16 cellular contexts compared by ENCODE assay signal in the genomic region with DNA sequence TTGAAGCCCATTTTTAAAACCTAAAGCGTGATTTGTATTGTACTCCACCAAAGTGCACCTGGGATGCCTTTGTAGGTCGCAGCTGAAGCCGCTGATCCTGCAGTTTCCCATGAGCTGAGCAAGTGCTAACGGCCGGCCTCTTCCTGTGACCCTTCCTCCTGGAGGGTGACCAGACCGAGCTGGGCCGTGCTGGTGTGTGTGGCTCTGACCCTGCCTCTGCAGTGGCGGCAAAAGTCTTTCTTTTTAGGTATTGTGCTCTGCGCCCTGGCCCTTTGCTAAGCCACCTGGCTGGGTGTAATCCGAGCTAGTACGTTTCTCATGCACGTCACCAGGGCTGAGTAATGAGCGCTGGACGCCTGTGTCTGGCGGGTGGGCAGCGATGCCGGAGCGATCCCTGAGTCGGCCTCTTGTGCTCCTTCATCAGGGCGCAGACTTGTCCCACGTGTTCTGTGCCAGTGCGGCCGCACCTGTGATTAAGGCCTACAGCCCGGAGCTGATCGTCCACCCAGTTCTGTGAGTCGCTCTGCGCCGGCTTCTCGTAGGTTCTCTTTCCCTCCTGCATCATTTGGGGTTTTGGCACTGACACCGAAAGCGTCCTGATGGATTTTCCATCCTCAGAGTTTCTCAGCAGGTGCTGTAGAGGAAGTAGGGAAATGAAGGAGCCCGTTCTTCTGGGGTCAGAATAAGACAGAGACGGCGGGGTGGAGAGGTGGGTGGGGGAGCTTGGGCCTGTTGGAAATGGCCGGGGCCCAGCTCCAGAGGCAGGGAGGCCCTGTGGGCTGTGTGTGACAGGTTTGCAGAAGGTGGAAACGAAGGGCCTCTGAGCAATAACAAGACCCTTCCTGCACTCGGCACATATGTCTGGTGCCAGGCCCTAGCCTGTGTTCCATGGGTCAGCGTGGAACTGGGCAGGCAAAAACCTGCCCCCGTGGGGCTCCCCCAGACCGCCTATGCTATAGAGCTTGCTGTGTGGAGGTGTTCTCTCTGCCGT. TPM values are rescaled to one million over a fixed set of nuclear protein-coding genes. Genes with fewer than 3 reads are reported as not detected.
DNase-seq lines count a peak whose midpoint lies in the region; ATAC-seq and TF ChIP-seq lines count a peak whose summit lies in the region.
"Had no signal": no experiment of that assay in that cellular context is flagged by ENCODE, and none has a peak within 500 bp of the region (broad histone marks: within the 10 kb centered on the region; RNA-seq: fewer than 3 reads in every experiment).

No MANE protein-coding gene starts in this region.

- H3K9me3 Mint-ChIP-seq in brain (no peaks in the 10 kb centered on the region), nephron (no peaks in the 10 kb centered on the region)
- H3K9me3 Mint-ChIP-seq: activated B cell treated with CpG ODN at 0.5 μM for 24 hours; activated naive CD4-positive, alpha-beta T cell treated with anti-CD3 and anti-CD28 coated beads, Interleukin-2, amount 10 ng/mL, durations not matched to agents 7 days and 5 days had no signal

- intact Hi-C loops in vagina (cut with DNase I), result loop anchor here (5.0 kb wide), 1 partner anchor 547 kb away; no protein-coding TSS in a partner anchor

- H3K4me3 ChIP-seq in HUES48 (ENCODE audit: low read depth, low read length) (no peak overlapping the region), vagina (no peak overlapping the region)
- H3K4me3 ChIP-seq: left ventricle myocardium inferior, SK-N-MC, upper lobe of left lung had no signal

- H3K4me1 Mint-ChIP-seq in brain, result peaks cover 4% of the 10 kb centered on the region
- peaks cover 12% of the 10 kb centered on the region for H3K4me1 Mint-ChIP-seq in nephron

- H3K27me3 Mint-ChIP-seq in brain, result no peaks in the 10 kb centered on the region
- H3K27me3 Mint-ChIP-seq in nephron (ENCODE audit: low read depth), result no peaks in the 10 kb centered on the region
- H3K27me3 Mint-ChIP-seq: activated B cell treated with CpG ODN at 0.5 μM for 24 hours; activated naive CD4-positive, alpha-beta T cell treated with anti-CD3 and anti-CD28 coated beads, Interleukin-2, amount 10 ng/mL, durations not matched to agents 7 days and 5 days had no signal

- DNase-seq in Ammon's horn (ENCODE audit: low spot score) (peak; percentile 0), GM13976 (ENCODE audit: low spot score) (no peak), vagina (ENCODE audit: extremely low spot score in 2 of 2) (no peak), AG08396 (ENCODE audit: low spot score) (no peak)
- DNase-seq: activated B cell treated with CpG ODN at 0.5 μM for 24 hours; activated naive CD4-positive, alpha-beta T cell treated with anti-CD3 and anti-CD28 coated beads, Interleukin-2, amount 10 ng/mL, durations not matched to agents 7 days and 5 days; left ventricle myocardium inferior; MM.1S; NCI-H446 treated with DMSO at 0.1 percent for 48 hours; stimulated activated CD4-positive, alpha-beta T cell treated with anti-CD3 and anti-CD28 coated beads, Interleukin-4, amount 100 ng/mL, for 4 hours; upper lobe of left lung had no signal

- H3K4me3 Mint-ChIP-seq in brain, result no peak overlapping the region
- H3K4me3 Mint-ChIP-seq in nephron, result peak overlapping the region in 1 of 3 experiments; percentile 55
- H3K4me3 Mint-ChIP-seq: activated B cell treated with CpG ODN at 0.5 μM for 24 hours; activated naive CD4-positive, alpha-beta T cell treated with anti-CD3 and anti-CD28 coated beads, Interleukin-2, amount 10 ng/mL, durations not matched to agents 7 days and 5 days had no signal

- in situ Hi-C loops in GM13976 (cut with MboI; ENCODE audit: low sequenced_read_pairs, unreplicated experiment), result no loop called here

- H3K9ac ChIP-seq in HUES48 (ENCODE audit: low read depth, low read length), result peak overlapping the region; percentile 5; the same call in 1 of the 2 replicates

- TF ChIP-seq POLR2A in vagina (IDR thresholded peaks at IDR 0.05), result no peak

- no peak for ATAC-seq in GM21825 (IDR thresholded peaks at IDR 0.05; ENCODE audit: unreplicated experiment)

- H3K36me3 Mint-ChIP-seq in brain (peaks cover 44% of the 10 kb centered on the region), nephron (ENCODE audit: low read depth) (peaks cover 32% of the 10 kb centered on the region)

- H3K27me3 ChIP-seq in HUES48 (ENCODE audit: control insufficient read depth, insufficient read depth, low read length) (no peaks in the 10 kb centered on the region), vagina (no peaks in the 10 kb centered on the region)
- H3K27me3 ChIP-seq: upper lobe of left lung had no signal

- no peak overlapping the region for H3K27ac ChIP-seq in HUES48 (ENCODE audit: low read depth, low read length)
- no peak overlapping the region for H3K27ac ChIP-seq in vagina
- H3K27ac ChIP-seq: left ventricle myocardium inferior, SK-N-MC, upper lobe of left lung had no signal

- peaks cover 42% of the 10 kb centered on the region for H3K36me3 ChIP-seq in HUES48 (ENCODE audit: control insufficient read depth, insufficient read depth, low read length)
- H3K36me3 ChIP-seq in vagina, result peaks cover 0 to 37% of the 10 kb centered on the region in 2 donors

- H3K9me3 ChIP-seq in HUES48 (ENCODE audit: control insufficient read depth, insufficient read depth, low read length) (no peaks in the 10 kb centered on the region), vagina (no peaks in the 10 kb centered on the region)
- H3K9me3 ChIP-seq: left ventricle myocardium inferior, upper lobe of left lung had no signal

- H3K27ac Mint-ChIP-seq in brain (peak overlapping the region in 3 of 5 experiments; percentile 23 to 72 (median 46)), nephron (peak overlapping the region; percentile 3 to 84 (median 66))
- H3K27ac Mint-ChIP-seq: activated B cell treated with CpG ODN at 0.5 μM for 24 hours had no signal

- no peaks in the 10 kb centered on the region for H3K4me1 ChIP-seq in HUES48 (ENCODE audit: control insufficient read depth, insufficient read depth, low read length)
- peaks cover 39% of the 10 kb centered on the region for H3K4me1 ChIP-seq in vagina

- no peak for TF ChIP-seq CTCF in brain (conservative IDR thresholded peaks at IDR 0.05)
- TF ChIP-seq CTCF in nephron (IDR thresholded peaks at IDR 0.05; ENCODE audit: unreplicated experiment in 3 of 3), result no peak
- no peak for TF ChIP-seq CTCF in GM13976 (IDR thresholded peaks at IDR 0.05; ENCODE audit: borderline replicate concordance, control extremely low read depth, extremely low read depth, insufficient read depth, missing control alignments)
- no peak for TF ChIP-seq CTCF in vagina (IDR thresholded peaks at IDR 0.05)

RNA-seq across cellular contexts. Expression of a gene that starts 9.7 kb away (rescaled TPM):
- 45.8 TPM for polyA plus RNA-seq in brain (ENCODE audit: insufficient read depth, low read depth, low replicate concordance)
- 17.2 TPM for total RNA-seq in vagina
